Comparison of ENCODE assay signal across 8 cellular contexts in the genomic region with DNA sequence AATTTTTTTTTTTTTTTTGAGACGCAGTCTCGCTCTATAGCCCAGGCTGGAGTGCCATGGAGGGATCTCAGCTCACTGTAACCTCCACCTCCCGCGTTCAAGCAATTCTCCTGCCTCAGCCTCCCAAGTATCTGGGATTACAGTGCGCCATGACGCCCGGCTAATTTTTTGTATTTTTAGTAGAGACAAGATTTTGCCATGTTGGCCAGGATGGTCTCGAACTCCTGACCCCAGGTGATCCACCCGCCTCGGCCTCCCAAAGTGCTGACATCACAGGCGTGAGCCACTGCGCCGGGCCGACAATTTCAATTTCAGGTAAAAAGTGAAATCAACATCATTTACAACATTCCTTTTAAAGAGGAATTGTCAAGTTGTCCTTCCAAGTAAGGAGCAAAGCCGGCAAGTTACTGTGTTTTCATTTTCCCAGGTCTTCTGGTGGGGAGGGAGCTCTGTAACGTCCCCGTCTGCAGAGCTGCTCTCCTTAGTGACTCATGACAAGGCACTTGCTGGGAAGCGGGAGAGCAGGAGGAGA. TPM values are rescaled to one million over a fixed set of nuclear protein-coding genes. Genes with fewer than 3 reads are reported as not detected.
DNase-seq lines count a peak whose midpoint lies in the region; FAIRE-seq and TF ChIP-seq lines count a peak whose summit lies in the region.

No MANE protein-coding gene starts in this region.

- no peaks in the 10 kb centered on the region for H3K27me3 Mint-ChIP-seq in activated CD4-positive, alpha-beta T cell treated with anti-CD3 and anti-CD28 coated beads, Interleukin-2, amount 10 ng/mL, durations not matched to agents 7 days and 5 days
- H3K27me3 Mint-ChIP-seq in osteocyte (ENCODE audit: unreplicated experiment): no peaks in the 10 kb centered on the region

- peak overlapping the region; percentile 72 for H3K4me3 ChIP-seq in epithelial cell of proximal tubule (ENCODE audit: low read depth, low read length)

- H3K4me1 Mint-ChIP-seq in activated CD4-positive, alpha-beta T cell treated with anti-CD3 and anti-CD28 coated beads, Interleukin-2, amount 10 ng/mL, durations not matched to agents 7 days and 5 days: peaks cover 30% of the 10 kb centered on the region
- H3K4me1 Mint-ChIP-seq in osteocyte (ENCODE audit: unreplicated experiment): peaks cover 23% of the 10 kb centered on the region

- H3K9me3 Mint-ChIP-seq in activated CD4-positive, alpha-beta T cell treated with anti-CD3 and anti-CD28 coated beads, Interleukin-2, amount 10 ng/mL, durations not matched to agents 7 days and 5 days: no peaks in the 10 kb centered on the region
- H3K9me3 Mint-ChIP-seq in osteocyte (ENCODE audit: unreplicated experiment): no peaks in the 10 kb centered on the region

- POLR2A ChIA-PET in activated CD4-positive, alpha-beta T cell treated with anti-CD3 and anti-CD28 coated beads, Interleukin-2, amount 10 ng/mL, durations not matched to agents 7 days and 5 days (lab: Charles Lee): interaction anchor here (0.6 kb wide), 1 partner anchor 21 kb away, joined by 5 read pairs; no protein-coding TSS in a partner anchor

- H3K27ac Mint-ChIP-seq in activated CD4-positive, alpha-beta T cell treated with anti-CD3 and anti-CD28 coated beads, Interleukin-2, amount 10 ng/mL, durations not matched to agents 7 days and 5 days: peak overlapping the region; percentile 88
- peak overlapping the region; percentile 94 for H3K27ac Mint-ChIP-seq in osteocyte (ENCODE audit: unreplicated experiment)

- no peak for FAIRE-seq in RCC 7860 (lab: Jason Lieb, UNC)

- H3K36me3 Mint-ChIP-seq in activated CD4-positive, alpha-beta T cell treated with anti-CD3 and anti-CD28 coated beads, Interleukin-2, amount 10 ng/mL, durations not matched to agents 7 days and 5 days (ENCODE audit: low read depth): peaks cover 6% of the 10 kb centered on the region
- peaks cover 4% of the 10 kb centered on the region for H3K36me3 Mint-ChIP-seq in osteocyte (ENCODE audit: unreplicated experiment)

- CTCF ChIA-PET in activated CD4-positive, alpha-beta T cell treated with anti-CD3 and anti-CD28 coated beads, Interleukin-2, amount 10 ng/mL, durations not matched to agents 7 days and 5 days (lab: Charles Lee): no interaction called here

- TF ChIP-seq CTCF in epithelial cell of proximal tubule (conservative IDR thresholded peaks at IDR 0.05; ENCODE audit: low read depth, low read length) (peak; percentile 1), osteocyte (IDR thresholded peaks at IDR 0.05) (no peak)

- DNase-seq in activated CD4-positive, alpha-beta T cell treated with anti-CD3 and anti-CD28 coated beads, Interleukin-2, amount 10 ng/mL, durations not matched to agents 7 days and 5 days: no peak
- DNase-seq in activated CD4-positive, alpha-beta T cell treated with anti-CD3 and anti-CD28 coated beads, Interleukin-2, amount 50 U/mL, for 4 hours: no peak
- peak; percentile 73 for DNase-seq in RCC 7860 (ENCODE audit: low spot score)
- DNase-seq in epithelial cell of proximal tubule (ENCODE audit: low read depth): no peak
- no peak for DNase-seq in osteocyte (ENCODE audit: extremely low spot score, unreplicated experiment)
- no peak for DNase-seq in NOMO-1 treated with dmso at 0.1 percent for 144 hours (lab: John Stamatoyannopoulos, UW; ENCODE audit: unreplicated experiment)
- DNase-seq in NCI-H2029 (lab: John Stamatoyannopoulos, UW): no peak
- no peak for DNase-seq in NCI-H748 treated with DMSO at 0.1 percent for 48 hours (lab: John Stamatoyannopoulos, UW)

- peak overlapping the region; percentile 98 for H3K4me3 Mint-ChIP-seq in activated CD4-positive, alpha-beta T cell treated with anti-CD3 and anti-CD28 coated beads, Interleukin-2, amount 10 ng/mL, durations not matched to agents 7 days and 5 days
- peak overlapping the region; percentile 95 for H3K4me3 Mint-ChIP-seq in osteocyte (ENCODE audit: unreplicated experiment)

RNA-seq across cellular contexts. Expression of a gene that starts 0.9 kb away (rescaled TPM):
- total RNA-seq in activated CD4-positive, alpha-beta T cell treated with anti-CD3 and anti-CD28 coated beads, Interleukin-2, amount 10 ng/mL, durations not matched to agents 7 days and 5 days: 10 to 100 TPM; 91.3 to 98.2 TPM
- total RNA-seq in epithelial cell of proximal tubule (51.9 and 81.4 TPM in 2 replicates), osteocyte (99.7 and 112 TPM in 2 replicates)

RNA-seq across cellular contexts. Expression of a gene that starts 1.0 kb away (rescaled TPM):
- under 1 TPM; 0.75 to 0.89 TPM for total RNA-seq in activated CD4-positive, alpha-beta T cell treated with anti-CD3 and anti-CD28 coated beads, Interleukin-2, amount 10 ng/mL, durations not matched to agents 7 days and 5 days
- total RNA-seq in epithelial cell of proximal tubule: 0.14 and 0.29 TPM in 2 replicates
- total RNA-seq in osteocyte: 1.1 and 1.6 TPM in 2 replicates

RNA-seq across cellular contexts. Expression of a gene that starts 20.3 kb away (rescaled TPM):
- total RNA-seq in activated CD4-positive, alpha-beta T cell treated with anti-CD3 and anti-CD28 coated beads, Interleukin-2, amount 10 ng/mL, durations not matched to agents 7 days and 5 days: 10 to 100 TPM; 19.8 to 24.7 TPM
- total RNA-seq in epithelial cell of proximal tubule: 14.2 and 23.5 TPM in 2 replicates
- 0.83 and 0.84 TPM in 2 replicates for total RNA-seq in osteocyte

RNA-seq across cellular contexts. Expression of a gene that starts 30.4 kb away (rescaled TPM):
- total RNA-seq in activated CD4-positive, alpha-beta T cell treated with anti-CD3 and anti-CD28 coated beads, Interleukin-2, amount 10 ng/mL, durations not matched to agents 7 days and 5 days: 10 to 100 TPM; 43.6 to 49.9 TPM
- total RNA-seq in epithelial cell of proximal tubule (24.4 and 30.6 TPM in 2 replicates), osteocyte (31.2 and 32.1 TPM in 2 replicates)

RNA-seq across cellular contexts. Expression of a gene that starts 30.5 kb away (rescaled TPM):
- 10 to 100 TPM; 30.2 to 33.8 TPM for total RNA-seq in activated CD4-positive, alpha-beta T cell treated with anti-CD3 and anti-CD28 coated beads, Interleukin-2, amount 10 ng/mL, durations not matched to agents 7 days and 5 days
- total RNA-seq in epithelial cell of proximal tubule (32.7 and 33.2 TPM in 2 replicates), osteocyte (13.6 and 14.9 TPM in 2 replicates)
